Comparison of ENCODE assay signal across 9 cellular contexts in genomic region chr2:102708847-102709559, GRCh38. TPM values are rescaled to one million over a fixed set of nuclear protein-coding genes. Genes with fewer than 3 reads are reported as not detected.
A peak's percentile ranks its signal among the peaks of the same experiment; 100 is the strongest.
DNase-seq lines count a peak whose midpoint lies in the region; ATAC-seq and TF ChIP-seq lines count a peak whose summit lies in the region.
"Had no signal": no experiment of that assay in that cellular context is flagged by ENCODE, and none has a peak within 500 bp of the region (broad histone marks: within the 10 kb centered on the region; RNA-seq: fewer than 3 reads in every experiment).

No MANE protein-coding gene starts in this region.

- no peak overlapping the region for H3K4me3 ChIP-seq in osteoblast (ENCODE audit: insufficient read depth, low read length)
- H3K4me3 ChIP-seq in naive thymus-derived CD4-positive, alpha-beta T cell (ENCODE audit: low read length): no peak overlapping the region

- no peak for ATAC-seq in GM21423 (IDR thresholded peaks at IDR 0.05; ENCODE audit: unreplicated experiment)
- no peak for ATAC-seq in naive thymus-derived CD4-positive, alpha-beta T cell

- no peak overlapping the region for H3K27ac ChIP-seq in epithelial cell of prostate
- H3K27ac ChIP-seq in osteoblast (ENCODE audit: low read depth, low read length): no peak overlapping the region
- H3K27ac ChIP-seq in naive thymus-derived CD4-positive, alpha-beta T cell (ENCODE audit: low read depth, low read length): no peak overlapping the region

- no peaks in the 10 kb centered on the region for H3K4me1 ChIP-seq in osteoblast (ENCODE audit: insufficient read depth, low read length)
- H3K4me1 ChIP-seq in naive thymus-derived CD4-positive, alpha-beta T cell (ENCODE audit: control insufficient read depth in 2 of 2, insufficient read depth in 2 of 2, low read length in 2 of 2): no peaks in the 10 kb centered on the region

- no peak overlapping the region for H3K4me2 ChIP-seq in osteoblast (ENCODE audit: insufficient read depth, low read length)

- DNase-seq in H4 (ENCODE audit: low spot score): peak; percentile 16
- DNase-seq in NCI-H69 (lab: John Stamatoyannopoulos, UW): peak; percentile 58
- peak; percentile 48 for DNase-seq in epithelial cell of prostate (ENCODE audit: low read depth, low spot score)
- DNase-seq in osteoblast (ENCODE audit: insufficient read length, low spot score, missing footprints): peak; percentile 85
- no peak for DNase-seq in NCI-H2029 (lab: John Stamatoyannopoulos, UW)
- no peak for DNase-seq in naive thymus-derived CD4-positive, alpha-beta T cell
- DNase-seq: activated naive CD4-positive, alpha-beta T cell treated with anti-CD3 and anti-CD28 coated beads, Interleukin-2, amount 10 ng/mL, durations not matched to agents 7 days and 5 days; naive B cell had no signal

- H3K4me1 Mint-ChIP-seq in naive thymus-derived CD4-positive, alpha-beta T cell: no peaks in the 10 kb centered on the region
- H3K4me1 Mint-ChIP-seq: activated naive CD4-positive, alpha-beta T cell treated with anti-CD3 and anti-CD28 coated beads, Interleukin-2, amount 10 ng/mL, durations not matched to agents 7 days and 5 days; naive B cell had no signal

- peaks cover 2% of the 10 kb centered on the region for H3K27me3 ChIP-seq in osteoblast (ENCODE audit: insufficient read depth, low read length)
- no peaks in the 10 kb centered on the region for H3K27me3 ChIP-seq in naive thymus-derived CD4-positive, alpha-beta T cell (ENCODE audit: control insufficient read depth in 2 of 2, insufficient read depth in 2 of 2, low read length in 2 of 2)

- H3K4me3 Mint-ChIP-seq in naive thymus-derived CD4-positive, alpha-beta T cell: no peak overlapping the region
- H3K4me3 Mint-ChIP-seq: activated naive CD4-positive, alpha-beta T cell treated with anti-CD3 and anti-CD28 coated beads, Interleukin-2, amount 10 ng/mL, durations not matched to agents 7 days and 5 days; naive B cell had no signal

- TF ChIP-seq CTCF in osteoblast (IDR thresholded peaks at IDR 0.05; ENCODE audit: extremely low read depth, low read depth, low read length): no peak

- H3K9me3 Mint-ChIP-seq in naive thymus-derived CD4-positive, alpha-beta T cell: no peaks in the 10 kb centered on the region
- H3K9me3 Mint-ChIP-seq: activated naive CD4-positive, alpha-beta T cell treated with anti-CD3 and anti-CD28 coated beads, Interleukin-2, amount 10 ng/mL, durations not matched to agents 7 days and 5 days; naive B cell had no signal

- no peaks in the 10 kb centered on the region for H3K36me3 Mint-ChIP-seq in naive thymus-derived CD4-positive, alpha-beta T cell
- H3K36me3 Mint-ChIP-seq: activated naive CD4-positive, alpha-beta T cell treated with anti-CD3 and anti-CD28 coated beads, Interleukin-2, amount 10 ng/mL, durations not matched to agents 7 days and 5 days; naive B cell had no signal

- H3K27ac Mint-ChIP-seq in naive thymus-derived CD4-positive, alpha-beta T cell: no peak overlapping the region
- H3K27ac Mint-ChIP-seq: activated naive CD4-positive, alpha-beta T cell treated with anti-CD3 and anti-CD28 coated beads, Interleukin-2, amount 10 ng/mL, durations not matched to agents 7 days and 5 days; naive B cell had no signal

- H2AFZ ChIP-seq in osteoblast (ENCODE audit: low read length): no peak overlapping the region

- POLR2A ChIA-PET in naive thymus-derived CD4-positive, alpha-beta T cell (lab: Charles Lee): no interaction called here

- CTCF ChIA-PET in naive thymus-derived CD4-positive, alpha-beta T cell (lab: Charles Lee): no interaction called here

- H3K27me3 Mint-ChIP-seq in naive thymus-derived CD4-positive, alpha-beta T cell: peaks cover 4 to 17% (median 8%) of the 10 kb centered on the region in 5 donors

- intact Hi-C loops in naive thymus-derived CD4-positive, alpha-beta T cell (cut with micrococcal nuclease): loop anchor here in 1 of 2 donors (10.0 kb wide), 1 partner anchor 184 kb away; no protein-coding TSS in a partner anchor

- H4K20me1 ChIP-seq in osteoblast (ENCODE audit: insufficient read depth, low read length): no peaks in the 10 kb centered on the region

- H3K36me3 ChIP-seq in osteoblast (ENCODE audit: insufficient read depth, low read length): no peaks in the 10 kb centered on the region
- no peaks in the 10 kb centered on the region for H3K36me3 ChIP-seq in naive thymus-derived CD4-positive, alpha-beta T cell (ENCODE audit: control insufficient read depth in 2 of 3, insufficient read depth in 3 of 3, low read length in 3 of 3)

- H3K9me3 ChIP-seq in osteoblast (ENCODE audit: low read depth, low read length): no peaks in the 10 kb centered on the region
- H3K9me3 ChIP-seq in naive thymus-derived CD4-positive, alpha-beta T cell (ENCODE audit: control insufficient read depth in 2 of 3, low read length in 3 of 3): no peaks in the 10 kb centered on the region

- no peaks in the 10 kb centered on the region for H3K79me2 ChIP-seq in osteoblast (ENCODE audit: insufficient read depth, low read length)

RNA-seq across cellular contexts. Expression of gene TMEM182, which starts 52.8 kb away (rescaled TPM):
- 4.5 TPM in 2 replicates for total RNA-seq in H4 (2014; rRNA removed; shearing (Covaris generic))
- 1.4 and 2.7 TPM in 2 replicates for total RNA-seq in osteoblast
- 1 to 10 TPM; 3.4 to 5.8 (median 4.5) TPM for total RNA-seq in naive thymus-derived CD4-positive, alpha-beta T cell
- 1 to 10 TPM; 6.4 to 9.0 TPM for polyA plus RNA-seq in naive thymus-derived CD4-positive, alpha-beta T cell

Comparison
In these comparisons a context has a peak if more than half of its experiments do, and no peak if none do; other contexts are left out.
1. DNase-seq: peak in H4 (single experiment), NCI-H69 (single experiment), epithelial cell of prostate (single experiment) and osteoblast (single experiment); none in NCI-H2029 (single experiment) and naive thymus-derived CD4-positive, alpha-beta T cell (0 of 9).